In genomic region chr5:116396700-116397099, GRCh38 we compare ENCODE assay signal across 14 cellular contexts.
"Had no signal": no experiment of that assay in that cellular context is flagged by ENCODE, and none has a peak within 500 bp of the region (broad histone marks: within the 10 kb centered on the region; RNA-seq: fewer than 3 reads in every experiment).

No MANE protein-coding gene starts in this region.

- H3K4me3 ChIP-seq: SK-N-MC had no signal

- ATAC-seq: activated T-helper 17 cell treated with anti-CD3 and anti-CD28 coated beads, Interleukin-2, amount 50 U/mL, for 72 hours; T-cell had no signal

- H3K4me3 Mint-ChIP-seq: activated T-helper 17 cell treated with anti-CD3 and anti-CD28 coated beads, Interleukin-2, amount 50 U/mL, for 72 hours; T-cell had no signal

- H3K27me3 Mint-ChIP-seq: activated T-helper 17 cell treated with anti-CD3 and anti-CD28 coated beads, Interleukin-2, amount 50 U/mL, for 72 hours; T-cell had no signal

- H3K27ac Mint-ChIP-seq: activated T-helper 17 cell treated with anti-CD3 and anti-CD28 coated beads, Interleukin-2, amount 50 U/mL, for 72 hours; T-cell had no signal

- H3K4me1 Mint-ChIP-seq: activated T-helper 17 cell treated with anti-CD3 and anti-CD28 coated beads, Interleukin-2, amount 50 U/mL, for 72 hours; T-cell had no signal

- DNase-seq: activated CD4-positive, alpha-beta T cell treated with anti-CD3 and anti-CD28 coated beads, Interleukin-2, amount 50 U/mL, for 48 hours; activated naive CD4-positive, alpha-beta T cell treated with Interleukin-2 at 50 U/mL for 16 hours; aorta; dermis blood vessel endothelial cell; erythroblast; islet precursor cell; retina; small intestine; stimulated activated CD4-positive, alpha-beta T cell treated with anti-CD3 and anti-CD28 coated beads, Interleukin-4, amount 100 ng/mL, for 24 hours; stimulated activated naive CD4-positive, alpha-beta T cell treated with Interleukin-2 at 50 U/mL for 16 hours; T-cell; WERI-Rb-1 had no signal

- H3K9me3 Mint-ChIP-seq: activated T-helper 17 cell treated with anti-CD3 and anti-CD28 coated beads, Interleukin-2, amount 50 U/mL, for 72 hours had no signal

- H3K27ac ChIP-seq: SK-N-MC, WERI-Rb-1 had no signal
